17 cellular contexts compared by ENCODE assay signal in the genomic region with DNA sequence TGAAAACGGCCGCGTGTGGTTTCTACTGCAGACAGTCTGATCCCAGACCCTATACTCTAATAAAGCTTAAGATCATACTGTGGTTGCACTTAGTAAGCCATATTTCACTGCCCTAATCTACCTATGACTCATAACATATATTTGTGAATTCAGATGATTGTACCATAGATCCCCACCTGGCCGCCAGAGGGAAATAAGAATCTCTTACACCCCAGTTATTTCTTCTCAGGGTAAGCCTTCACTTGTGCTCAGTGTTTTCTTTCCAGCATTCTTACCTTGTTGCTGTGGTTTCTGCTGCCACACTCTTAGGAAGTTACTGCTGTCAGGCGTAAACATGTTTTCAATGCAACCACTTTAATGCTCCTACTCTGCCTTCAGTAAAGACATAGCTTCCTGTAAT.
DNase-seq lines count a peak whose midpoint lies in the region; ATAC-seq, FAIRE-seq and TF ChIP-seq lines count a peak whose summit lies in the region.
"Had no signal": no experiment of that assay in that cellular context is flagged by ENCODE, and none has a peak within 500 bp of the region (broad histone marks: within the 10 kb centered on the region; RNA-seq: fewer than 3 reads in every experiment).

No MANE protein-coding gene starts in this region.

- no peaks in the 10 kb centered on the region for H3K79me1 ChIP-seq in neuronal stem cell (ENCODE audit: low read depth, low read length)

- no peak for TF ChIP-seq CTCF in omental fat pad (IDR thresholded peaks at IDR 0.05)

- H4K91ac ChIP-seq in neuronal stem cell (ENCODE audit: low read depth, low read length, poor library complexity), result no peak overlapping the region

- no peak overlapping the region for H3K4me2 ChIP-seq in neuronal stem cell (ENCODE audit: insufficient read depth, low read length, poor library complexity, severe bottlenecking)
- H3K4me2 ChIP-seq: KMS-11 had no signal

- FAIRE-seq in H54 (lab: Jason Lieb, UNC), result peak; percentile 6

- WGBS in neuronal stem cell (ENCODE audit: extremely low coverage in 2 of 2, insufficient read length in 2 of 2, insufficient replicate concordance in 1 of 2), 2 donors, result no CpG with 5 or more reads among the region's 5 CpGs

- H3K36me3 ChIP-seq in neuronal stem cell (replicated peaks in 1 of 2; ENCODE audit: control insufficient read depth in 2 of 2, insufficient read depth in 2 of 2, low read length in 2 of 2), result peaks cover 0 to 1% of the 10 kb centered on the region in 2 donors
- H3K36me3 ChIP-seq: left lung, tibial nerve had no signal

- no peak for TF ChIP-seq POLR2A in H54 (IDR thresholded peaks at IDR 0.05; ENCODE audit: low read depth, low read length)

- no peak overlapping the region for H2BK120ac ChIP-seq in neuronal stem cell (ENCODE audit: low read depth, low read length)

- H3K4ac ChIP-seq in neuronal stem cell (ENCODE audit: low read length), result no peak overlapping the region

- H2BK15ac ChIP-seq in neuronal stem cell (ENCODE audit: low read length), result no peak overlapping the region

- no peak overlapping the region for H2AK5ac ChIP-seq in neuronal stem cell (ENCODE audit: low read depth, low read length)

- H3K4me3 ChIP-seq in neuronal stem cell (ENCODE audit: low read length in 2 of 2), result no peak overlapping the region
- H3K4me3 ChIP-seq: dorsolateral prefrontal cortex, left lung, tibial nerve had no signal

- no peak overlapping the region for H3K9ac ChIP-seq in neuronal stem cell (ENCODE audit: low read depth, low read length, poor library complexity)
- H3K9ac ChIP-seq: KMS-11 had no signal

- H3K23ac ChIP-seq in neuronal stem cell (ENCODE audit: low read depth, low read length, poor library complexity), result no peak overlapping the region

- H4K8ac ChIP-seq in neuronal stem cell (ENCODE audit: low read depth, low read length), result no peak overlapping the region

- no peak overlapping the region for H3K18ac ChIP-seq in neuronal stem cell (ENCODE audit: low read length)

- H3K14ac ChIP-seq in neuronal stem cell (ENCODE audit: low read length), result no peak overlapping the region

- H3K27ac ChIP-seq in neuronal stem cell (replicated peaks; ENCODE audit: low read length), result peak overlapping the region; percentile 38
- H3K27ac ChIP-seq: dorsolateral prefrontal cortex, KMS-11, left lung, tibial nerve had no signal

- H3K4me1 ChIP-seq in neuronal stem cell (ENCODE audit: control insufficient read depth in 2 of 2, insufficient read depth in 1 of 2, low read depth in 1 of 2, low read length in 2 of 2), result peaks cover 3 to 4% of the 10 kb centered on the region in 2 donors
- H3K4me1 ChIP-seq: left lung, tibial nerve had no signal

- ATAC-seq in GM19023 (IDR thresholded peaks at IDR 0.05; ENCODE audit: unreplicated experiment) (no peak), omental fat pad (ENCODE audit: low FRiP score) (no peak), GM19467 (IDR thresholded peaks at IDR 0.05; ENCODE audit: unreplicated experiment) (no peak)
- ATAC-seq: left lung had no signal

- peak; percentile 41 for DNase-seq in Daoy (ENCODE audit: low read depth)
- DNase-seq in H54 (ENCODE audit: insufficient read length, low spot score), result no peak
- DNase-seq in SW480 (ENCODE audit: low spot score), result peak; percentile 30
- no peak for DNase-seq in neuronal stem cell (ENCODE audit: low spot score)
- no peak for DNase-seq in SK-N-DZ (ENCODE audit: low spot score)
- no peak for DNase-seq in omental fat pad (ENCODE audit: low spot score)
- DNase-seq: activated CD4-positive, alpha-beta T cell treated with anti-CD3 and anti-CD28 coated beads, Interleukin-2, amount 10 ng/mL, durations not matched to agents 7 days and 5 days; dorsolateral prefrontal cortex; left lung; NCI-H1930; NCI-H524 treated with DMSO at 0.1 percent for 48 hours; stimulated activated CD4-positive, alpha-beta T cell treated with anti-CD3 and anti-CD28 coated beads, Interleukin-1b, Interleukin-23, amount 100 ng/mL, for 48 hours; T-helper 9 cell had no signal

- H2BK12ac ChIP-seq in neuronal stem cell (ENCODE audit: low read length), result no peak overlapping the region

- no peaks in the 10 kb centered on the region for H3K27me3 ChIP-seq in neuronal stem cell (ENCODE audit: control insufficient read depth in 3 of 3, insufficient read depth in 3 of 3, low read depth in 1 of 3, low read length in 3 of 3)
- H3K27me3 ChIP-seq: dorsolateral prefrontal cortex, left lung, tibial nerve had no signal

- H2AFZ ChIP-seq in neuronal stem cell (ENCODE audit: low read length), result no peak overlapping the region

- no peak overlapping the region for H2BK5ac ChIP-seq in neuronal stem cell (ENCODE audit: low read length)

- peaks cover 2 to 7% of the 10 kb centered on the region in 2 donors for H3K9me3 ChIP-seq in neuronal stem cell (replicated peaks in 1 of 2; ENCODE audit: control insufficient read depth in 2 of 2, insufficient read depth in 1 of 2, low read depth in 1 of 2, low read length in 2 of 2)

Comparison
In these comparisons a context has a peak if more than half of its experiments do, and no peak if none do; other contexts are left out.
1. DNase-seq: peak in Daoy (single experiment) and SW480 (single experiment); none in H54 (single experiment), neuronal stem cell (single experiment), SK-N-DZ (single experiment) and omental fat pad (single experiment).